In the genomic region with DNA sequence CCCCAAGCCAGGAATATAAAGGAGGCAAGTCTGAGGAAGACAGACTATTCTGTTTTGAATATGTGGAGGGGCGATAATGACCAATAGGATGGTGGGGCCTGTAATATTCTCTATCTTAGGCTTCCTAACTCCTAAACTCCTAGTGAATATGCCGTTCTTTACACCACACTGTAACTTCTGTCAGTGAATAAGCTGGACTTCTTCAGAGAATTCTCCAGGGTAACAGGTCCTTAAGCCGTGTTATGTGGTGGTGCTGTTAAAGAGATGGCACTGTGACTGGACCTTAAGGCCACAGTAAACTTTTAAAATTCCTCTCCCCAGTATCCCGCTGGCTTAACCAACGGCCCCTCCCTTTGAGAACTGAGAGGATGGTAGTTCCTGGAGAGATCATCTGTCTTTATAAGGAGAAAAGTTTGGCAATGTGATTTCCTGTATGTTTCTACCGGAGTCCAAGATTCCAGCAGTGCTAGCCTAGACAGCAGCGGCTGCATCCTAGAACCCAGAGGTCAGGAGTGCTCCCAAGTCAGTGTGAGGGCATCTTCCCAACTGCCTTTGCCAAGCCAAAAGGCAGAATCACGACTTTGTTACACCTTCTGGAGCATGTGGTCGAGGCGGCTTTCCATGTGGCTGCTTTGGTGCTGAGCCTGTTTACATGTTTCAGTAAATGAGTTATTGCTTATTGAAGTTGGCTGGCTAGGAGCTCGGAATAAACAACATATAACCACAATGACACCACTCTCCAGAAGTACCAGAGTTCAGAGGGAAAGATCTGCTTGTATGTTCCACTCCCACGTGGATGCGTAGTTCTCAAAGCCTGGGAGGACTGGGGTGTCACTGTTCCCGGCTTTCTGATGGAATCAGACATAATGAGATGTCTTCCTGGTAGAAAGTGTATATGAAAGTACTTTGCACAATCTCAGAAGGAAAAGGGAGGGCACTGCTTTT, we compare ENCODE assay signal across 9 cellular contexts. TPM values are rescaled to one million over a fixed set of nuclear protein-coding genes. Genes with fewer than 3 reads are reported as not detected.
DNase-seq lines count a peak whose midpoint lies in the region; ATAC-seq and TF ChIP-seq lines count a peak whose summit lies in the region.
"Had no signal": no experiment of that assay in that cellular context is flagged by ENCODE, and none has a peak within 500 bp of the region (broad histone marks: within the 10 kb centered on the region; RNA-seq: fewer than 3 reads in every experiment).

No MANE protein-coding gene starts in this region.

- H3K36me3 ChIP-seq in adipocyte (ENCODE audit: control insufficient read depth, insufficient read depth, low read length, severe bottlenecking) (no peaks in the 10 kb centered on the region), stomach (no peaks in the 10 kb centered on the region)

- peak overlapping the region; percentile 86 to 100 (median 96) for H3K27ac ChIP-seq in stomach

- H3K27me3 ChIP-seq in adipocyte (replicated peaks; ENCODE audit: control insufficient read depth, insufficient read depth, low read length): no peaks in the 10 kb centered on the region
- no peaks in the 10 kb centered on the region for H3K27me3 ChIP-seq in stomach

- no peaks in the 10 kb centered on the region for H3K9me3 ChIP-seq in adipocyte (ENCODE audit: control insufficient read depth, low read length)
- H3K9me3 ChIP-seq in stomach: no peaks in the 10 kb centered on the region

- H3K4me3 ChIP-seq in adipocyte (ENCODE audit: low read length): peak overlapping the region; percentile 46
- H3K4me3 ChIP-seq in stomach: no peak overlapping the region

- peak overlapping the region; percentile 76 for H3K9ac ChIP-seq in adipocyte (ENCODE audit: low read length)

- TF ChIP-seq CTCF in stomach (IDR thresholded peaks at IDR 0.05): no peak

- H3K4me1 ChIP-seq in adipocyte (ENCODE audit: control insufficient read depth, insufficient read depth, low read length) (peaks cover 55% of the 10 kb centered on the region), stomach (peaks cover 56 to 97% (median 84%) of the 10 kb centered on the region in 4 donors)

- peak; percentile 10 for DNase-seq in DMS53 (lab: John Stamatoyannopoulos, UW)
- DNase-seq in DMS53 treated with DMSO at 0.1 percent for 48 hours (lab: John Stamatoyannopoulos, UW; ENCODE audit: unreplicated experiment): no peak
- DNase-seq in adipocyte (ENCODE audit: low read depth): peak; percentile 71
- peak; percentile 80 for DNase-seq in kidney glomerular epithelial cell (lab: John Stamatoyannopoulos, UW)
- peak; percentile 47 for DNase-seq in stomach
- DNase-seq: 8988T had no signal

- no peak for TF ChIP-seq POLR2A in stomach (IDR thresholded peaks at IDR 0.05)

- ATAC-seq in HG03378 (IDR thresholded peaks at IDR 0.05; ENCODE audit: unreplicated experiment) (no peak), GM18870 (IDR thresholded peaks at IDR 0.05; ENCODE audit: unreplicated experiment) (no peak), GM21576 (IDR thresholded peaks at IDR 0.05; ENCODE audit: unreplicated experiment) (no peak)

- 47 to 65% (median 64%) methylated on average over 14 of the region's 14 CpGs for WGBS in stomach, 5 donors

- TF ChIP-seq EP300 in stomach (IDR thresholded peaks at IDR 0.05): peak; percentile 54

- intact Hi-C loops in stomach (cut with DNase I; ENCODE audit: low total_unique reads): no loop called here

RNA-seq across cellular contexts. Expression of a gene that starts 41.0 kb away (rescaled TPM):
- 10 to 100 TPM in 4 of 5 donors, not detected in 1; 10.1 to 28.6 (median 15.1) TPM for total RNA-seq in stomach
- polyA plus RNA-seq in stomach: 10 to 100 TPM in 1 of 3 donors, 1 to 10 TPM in 2; 5.9 to 15.3 (median 7.5) TPM

RNA-seq across cellular contexts. Expression of a gene that starts 41.2 kb away (rescaled TPM):
- total RNA-seq in stomach: 100 to 1,000 TPM in 1 of 5 donors, 10 to 100 TPM in 4; 26.3 to 129 (median 62.6) TPM
- 10 to 100 TPM in 1 of 3 donors, 1 to 10 TPM in 2; 9.4 to 14.8 (median 9.7) TPM for polyA plus RNA-seq in stomach
